Comparison of ENCODE assay signal across 1 cellular context in genomic region chr11:61754534-61755482, GRCh38.
TF ChIP-seq lines count a peak whose summit lies in the region.

No MANE protein-coding gene starts in this region.

TF ChIP-seq in liver, 16 proteins besides CTCF, POLR2A, EP300 and RAD21 (continued from another document):
- TF ChIP-seq GABPA (IDR thresholded peaks at IDR 0.05 in 1 of 2, conservative IDR thresholded peaks at IDR 0.05 in 1 of 2) (no peak), HNF4G (IDR thresholded peaks at IDR 0.05) (no peak), RXRA (IDR thresholded peaks at IDR 0.05) (no peak), JUND (IDR thresholded peaks at IDR 0.05) (no peak), MAX (IDR thresholded peaks at IDR 0.05) (no peak)
